Comparison of ENCODE assay signal across 36 cellular contexts in genomic region chr6:155549028-155549798, GRCh38.
"Had no signal": no experiment of that assay in that cellular context is flagged by ENCODE, and none has a peak within 500 bp of the region (broad histone marks: within the 10 kb centered on the region; RNA-seq: fewer than 3 reads in every experiment).

No MANE protein-coding gene starts in this region.

- H3K36me3 Mint-ChIP-seq: activated CD4-positive, alpha-beta memory T cell treated with anti-CD3 and anti-CD28 coated beads for 36 hours; activated naive CD4-positive, alpha-beta T cell treated with anti-CD3 and anti-CD28 coated beads, Interleukin-2, amount 50 U/mL, for 72 hours; activated naive CD8-positive, alpha-beta T cell treated with anti-CD3 and anti-CD28 coated beads for 36 hours had no signal

- ATAC-seq: activated CD8-positive, alpha-beta T cell treated with anti-CD3 and anti-CD28 coated beads for 36 hours; activated naive CD4-positive, alpha-beta T cell treated with anti-CD3 and anti-CD28 coated beads, Interleukin-2, amount 50 U/mL, for 72 hours; activated T-cell treated with anti-CD3 and anti-CD28 coated beads, Interleukin-2, amount 50 U/mL, for 4 hours; activated T-cell treated with anti-CD3 and anti-CD28 coated beads, Interleukin-2, amount 50 U/mL, for 72 hours; activated T-helper 17 cell treated with anti-CD3 and anti-CD28 coated beads, Interleukin-2, amount 50 U/mL, for 72 hours; body of pancreas had no signal

- H3K4me3 ChIP-seq: adrenal gland, body of pancreas, breast epithelium had no signal

- H3K27me3 Mint-ChIP-seq: activated CD4-positive, alpha-beta memory T cell treated with anti-CD3 and anti-CD28 coated beads for 36 hours; activated CD8-positive, alpha-beta T cell treated with anti-CD3 and anti-CD28 coated beads for 36 hours had no signal

- H3K27ac Mint-ChIP-seq: activated B cell treated with CpG ODN at 0.5 μM for 24 hours; activated CD4-positive, alpha-beta memory T cell treated with anti-CD3 and anti-CD28 coated beads for 36 hours; activated CD4-positive, alpha-beta T cell treated with anti-CD3 and anti-CD28 coated beads, Interleukin-2, amount 10 ng/mL, durations not matched to agents 24 days and 14 days; activated CD8-positive, alpha-beta T cell treated with anti-CD3 and anti-CD28 coated beads for 36 hours; activated naive CD4-positive, alpha-beta T cell treated with anti-CD3 and anti-CD28 coated beads for 36 hours; activated naive CD4-positive, alpha-beta T cell treated with anti-CD3 and anti-CD28 coated beads, Interleukin-2, amount 50 U/mL, for 72 hours; activated naive CD8-positive, alpha-beta T cell treated with anti-CD3 and anti-CD28 coated beads for 36 hours; activated T-cell treated with anti-CD3 and anti-CD28 coated beads, Interleukin-2, amount 50 U/mL, for 72 hours; activated T-helper 1 cell treated with anti-CD3 and anti-CD28 coated beads, Interleukin-12 subunit alpha, Interleukin-12 subunit beta, Interleukin-2, Interleukin-4 antibody, amounts not matched to agents 30 ng/mL and 10 ng/mL and 1 ng/mL, durations not matched to agents 14 hours and 24 hours and 36 hours; activated T-helper 17 cell treated with anti-CD3 and anti-CD28 coated beads, Interleukin-2, amount 50 U/mL, for 72 hours; T-helper 1 cell treated with Interleukin-12 subunit alpha and Interleukin-12 subunit beta and Interleukin-4 antibody, amounts not matched to agents 30 μg/mL and 1 μg/mL, for 36 hours; T-helper 2 cell treated with Interferon-gamma antibody and Interleukin-4, amounts not matched to agents 5 μg/mL and 100 μg/mL, for 36 hours had no signal

- H3K4me1 ChIP-seq: adrenal gland, body of pancreas, breast epithelium had no signal

- FAIRE-seq: astrocyte, TTC549 had no signal

- H3K27me3 ChIP-seq: adrenal gland, body of pancreas, brain microvascular endothelial cell, breast epithelium had no signal

- H3K9me3 ChIP-seq: adrenal gland, body of pancreas, breast epithelium had no signal

- DNase-seq: activated B cell treated with CpG ODN at 0.5 μM for 24 hours; activated CD4-positive, alpha-beta memory T cell treated with anti-CD3 and anti-CD28 coated beads for 36 hours; activated CD4-positive, alpha-beta T cell treated with anti-CD3 and anti-CD28 coated beads for 4 hours; activated CD4-positive, alpha-beta T cell treated with anti-CD3 and anti-CD28 coated beads, Interleukin-2, amount 10 ng/mL, durations not matched to agents 24 days and 14 days; activated CD4-positive, alpha-beta T cell treated with anti-CD3 and anti-CD28 coated beads, Interleukin-2, amount 50 U/mL, for 1 hour; activated CD4-positive, alpha-beta T cell treated with anti-CD3 and anti-CD28 coated beads, Interleukin-2, amount 50 U/mL, for 4 hours; activated CD4-positive, CD25-positive, alpha-beta regulatory T cell treated with anti-CD3 and anti-CD28 coated beads, Interleukin-2, amount 50 U/mL, for 72 hours; activated CD8-positive, alpha-beta memory T cell treated with anti-CD3 and anti-CD28 coated beads, Interleukin-2, amount 50 U/mL, for 4 hours; activated CD8-positive, alpha-beta T cell treated with anti-CD3 and anti-CD28 coated beads for 36 hours; activated effector memory CD4-positive, alpha-beta T cell treated with anti-CD3 and anti-CD28 coated beads, Interleukin-2, amount 50 U/mL, for 16 hours; activated gamma-delta T cell treated with Interleukin-2 at 50 U/mL for 16 hours; activated naive CD4-positive, alpha-beta T cell; activated naive CD4-positive, alpha-beta T cell treated with anti-CD3 and anti-CD28 coated beads for 36 hours; activated naive CD4-positive, alpha-beta T cell treated with anti-CD3 and anti-CD28 coated beads, Interleukin-2, amount 50 U/mL, for 16 hours; activated naive CD8-positive, alpha-beta T cell treated with anti-CD3 and anti-CD28 coated beads for 36 hours; activated T-cell treated with anti-CD3 and anti-CD28 coated beads for 4 hours; activated T-cell treated with anti-CD3 and anti-CD28 coated beads, Interleukin-2, amount 50 U/mL, for 1 hour; activated T-cell treated with anti-CD3 and anti-CD28 coated beads, Interleukin-2, amount 50 U/mL, for 4 hours; activated T-cell treated with anti-CD3 and anti-CD28 coated beads, Interleukin-2, amount 50 U/mL, for 72 hours; adrenal gland; amniotic stem cell; aorta; body of pancreas; brain microvascular endothelial cell; central memory CD4-positive, alpha-beta T cell; T-helper 2 cell; T-helper 9 cell had no signal

- H3K36me3 ChIP-seq: adrenal gland, brain microvascular endothelial cell, breast epithelium had no signal

- H3K9me3 Mint-ChIP-seq: activated B cell treated with CpG ODN at 0.5 μM for 24 hours; activated CD4-positive, alpha-beta memory T cell treated with anti-CD3 and anti-CD28 coated beads for 36 hours; activated CD4-positive, alpha-beta T cell treated with anti-CD3 and anti-CD28 coated beads, Interleukin-2, amount 10 ng/mL, durations not matched to agents 24 days and 14 days; activated CD8-positive, alpha-beta T cell treated with anti-CD3 and anti-CD28 coated beads for 36 hours; activated naive CD4-positive, alpha-beta T cell treated with anti-CD3 and anti-CD28 coated beads for 36 hours; activated naive CD4-positive, alpha-beta T cell treated with anti-CD3 and anti-CD28 coated beads, Interleukin-2, amount 50 U/mL, for 72 hours; activated naive CD8-positive, alpha-beta T cell treated with anti-CD3 and anti-CD28 coated beads for 36 hours; activated T-cell treated with anti-CD3 and anti-CD28 coated beads, Interleukin-2, amount 50 U/mL, for 4 hours; activated T-cell treated with anti-CD3 and anti-CD28 coated beads, Interleukin-2, amount 50 U/mL, for 72 hours; activated T-helper 1 cell treated with anti-CD3 and anti-CD28 coated beads, Interleukin-12 subunit alpha, Interleukin-12 subunit beta, Interleukin-2, Interleukin-4 antibody, amounts not matched to agents 30 ng/mL and 10 ng/mL and 1 ng/mL, durations not matched to agents 14 hours and 24 hours and 36 hours; activated T-helper 17 cell treated with anti-CD3 and anti-CD28 coated beads, Interleukin-2, amount 50 U/mL, for 72 hours; T-helper 1 cell treated with Interleukin-12 subunit alpha and Interleukin-12 subunit beta and Interleukin-4 antibody, amounts not matched to agents 30 μg/mL and 1 μg/mL, for 36 hours; T-helper 2 cell treated with Interferon-gamma antibody and Interleukin-4, amounts not matched to agents 5 μg/mL and 100 μg/mL, for 36 hours had no signal

- H3K27ac ChIP-seq: adrenal gland, body of pancreas, brain microvascular endothelial cell, breast epithelium, VCaP had no signal

- H3K4me1 Mint-ChIP-seq: activated B cell treated with CpG ODN at 0.5 μM for 24 hours; activated CD4-positive, alpha-beta T cell treated with anti-CD3 and anti-CD28 coated beads, Interleukin-2, amount 10 ng/mL, durations not matched to agents 24 days and 14 days; activated naive CD8-positive, alpha-beta T cell treated with anti-CD3 and anti-CD28 coated beads for 36 hours; activated T-helper 17 cell treated with anti-CD3 and anti-CD28 coated beads, Interleukin-2, amount 50 U/mL, for 72 hours had no signal

- H3K4me3 Mint-ChIP-seq: activated B cell treated with CpG ODN at 0.5 μM for 24 hours; activated CD4-positive, alpha-beta memory T cell treated with anti-CD3 and anti-CD28 coated beads for 36 hours; activated CD4-positive, alpha-beta T cell treated with anti-CD3 and anti-CD28 coated beads, Interleukin-2, amount 10 ng/mL, durations not matched to agents 24 days and 14 days; activated CD8-positive, alpha-beta T cell treated with anti-CD3 and anti-CD28 coated beads for 36 hours; activated naive CD4-positive, alpha-beta T cell treated with anti-CD3 and anti-CD28 coated beads for 36 hours; activated naive CD8-positive, alpha-beta T cell treated with anti-CD3 and anti-CD28 coated beads for 36 hours; activated T-cell treated with anti-CD3 and anti-CD28 coated beads, Interleukin-2, amount 50 U/mL, for 4 hours; activated T-cell treated with anti-CD3 and anti-CD28 coated beads, Interleukin-2, amount 50 U/mL, for 72 hours; activated T-helper 1 cell treated with anti-CD3 and anti-CD28 coated beads, Interleukin-12 subunit alpha, Interleukin-12 subunit beta, Interleukin-2, Interleukin-4 antibody, amounts not matched to agents 30 ng/mL and 10 ng/mL and 1 ng/mL, durations not matched to agents 14 hours and 24 hours and 36 hours; activated T-helper 17 cell treated with anti-CD3 and anti-CD28 coated beads, Interleukin-2, amount 50 U/mL, for 72 hours; T-helper 1 cell treated with Interleukin-12 subunit alpha and Interleukin-12 subunit beta and Interleukin-4 antibody, amounts not matched to agents 30 μg/mL and 1 μg/mL, for 36 hours; T-helper 2 cell treated with Interferon-gamma antibody and Interleukin-4, amounts not matched to agents 5 μg/mL and 100 μg/mL, for 36 hours had no signal
